In the genomic region with DNA sequence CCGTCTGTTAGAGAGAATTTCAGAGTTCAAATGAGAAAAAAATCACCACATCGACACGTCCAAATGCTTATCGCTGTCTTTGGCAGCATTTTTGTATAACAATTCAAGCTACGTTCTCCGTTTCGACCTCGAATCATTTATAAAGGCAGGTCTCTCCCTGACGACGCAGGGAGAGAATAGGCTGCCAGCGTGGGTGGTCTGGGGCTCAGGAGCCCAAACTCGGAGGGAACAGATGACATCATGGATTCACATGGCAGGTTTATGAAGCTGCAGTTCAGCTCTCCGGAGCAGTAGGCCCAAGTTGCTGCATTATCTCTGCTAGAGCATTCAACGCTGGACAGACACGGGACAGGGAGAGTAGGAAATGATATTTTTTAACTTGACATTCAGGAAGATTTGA, we compare ENCODE assay signal across 15 cellular contexts.
A peak's percentile ranks its signal among the peaks of the same experiment; 100 is the strongest.
DNase-seq lines count a peak whose midpoint lies in the region; ATAC-seq, FAIRE-seq and TF ChIP-seq lines count a peak whose summit lies in the region.
"Had no signal": no experiment of that assay in that cellular context is flagged by ENCODE, and none has a peak within 500 bp of the region (broad histone marks: within the 10 kb centered on the region; RNA-seq: fewer than 3 reads in every experiment).

No MANE protein-coding gene starts in this region.

- intact Hi-C loops in HepG2 (cut with micrococcal nuclease; ENCODE audit: unreplicated experiment), result no loop called here
- intact Hi-C loops in right lobe of liver (cut with DNase I), result no loop called here
- intact Hi-C loops in left ventricle myocardium superior (cut with micrococcal nuclease), result no loop called here
- intact Hi-C loops in psoas muscle (cut with DNase I), result loop anchor here in 1 of 2 donors (10.0 kb wide), 1 partner anchor 63 kb away; no protein-coding TSS in a partner anchor

- TF ChIP-seq EP300 in HepG2 (IDR thresholded peaks at IDR 0.05; ENCODE audit: low read depth in 2 of 2, low read length in 2 of 2) (no peak), HepG2 (CRISPR knock-in tag; IDR thresholded peaks at IDR 0.05; ENCODE audit: borderline replicate concordance) (no peak)

- ATAC-seq in HepG2 (no peak), right lobe of liver (no peak), left ventricle myocardium superior (peak; percentile 69), HG03469 (IDR thresholded peaks at IDR 0.05; ENCODE audit: unreplicated experiment) (no peak), psoas muscle (no peak)
- ATAC-seq: activated naive CD4-positive, alpha-beta T cell treated with anti-CD3 and anti-CD28 coated beads, Interleukin-2, amount 50 U/mL, for 72 hours had no signal

- no peak for TF ChIP-seq POLR2A in HepG2 (IDR thresholded peaks at IDR 0.05; ENCODE audit: insufficient read depth in 1 of 2, low read depth in 2 of 2, low read length in 2 of 2)
- TF ChIP-seq POLR2A in right lobe of liver (IDR thresholded peaks at IDR 0.05), result no peak

- no peak overlapping the region for H3K9ac ChIP-seq in HepG2 (ENCODE audit: insufficient read depth, low read depth, low read length)

- no peak for DNase-seq in HepG2 (ENCODE audit: low spot score)
- DNase-seq in right lobe of liver, result no peak
- DNase-seq in left ventricle myocardium superior, result peak; percentile 35
- DNase-seq in EL, result no peak
- DNase-seq in psoas muscle, result no peak
- DNase-seq in hippocampal formation (lab: John Stamatoyannopoulos, UW), result no peak
- DNase-seq: activated CD4-positive, alpha-beta T cell treated with anti-CD3 and anti-CD28 coated beads for 1 hour; CD4-positive, alpha-beta memory T cell; NCI-H2029; NCI-H524 treated with DMSO at 0.1 percent for 48 hours; Peyer's patch had no signal

- WGBS in HepG2 (ENCODE audit: low lambda C conversion rate), result 33% methylated on average over 13 of the region's 15 CpGs
- 61% methylated on average over 15 of the region's 15 CpGs for WGBS in right lobe of liver (ENCODE audit: insufficient coverage, low coverage, low lambda C conversion rate, missing lambda C conversion rate)
- 26 to 44% (median 33%) methylated on average over 15 of the region's 15 CpGs for WGBS in psoas muscle, 3 donors

- H3K27me3 ChIP-seq in HepG2 (ENCODE audit: control insufficient read depth in 1 of 2, insufficient read depth in 2 of 2, low read length in 2 of 2) (peaks cover 1 to 7% of the 10 kb centered on the region in 2 experiments; a peak in 2 of 5 replicates), right lobe of liver (no peaks in the 10 kb centered on the region), neuron (ENCODE audit: insufficient read depth, low read length) (no peaks in the 10 kb centered on the region), psoas muscle (ENCODE audit: insufficient read depth in 3 of 3, low read length in 2 of 3) (no peaks in the 10 kb centered on the region)
- H3K27me3 ChIP-seq: Peyer's patch had no signal

- H3K36me3 ChIP-seq in HepG2 (replicated peaks in 1 of 2; ENCODE audit: control insufficient read depth in 1 of 2, insufficient read depth in 2 of 2, low read length in 2 of 2), result no peaks in the 10 kb centered on the region
- H3K36me3 ChIP-seq in right lobe of liver, result no peaks in the 10 kb centered on the region
- H3K36me3 ChIP-seq in neuron (ENCODE audit: insufficient read depth, low read length), result no peaks in the 10 kb centered on the region
- H3K36me3 ChIP-seq in psoas muscle (ENCODE audit: insufficient read depth in 1 of 2, low read depth in 1 of 2), result no peaks in the 10 kb centered on the region
- H3K36me3 ChIP-seq: Peyer's patch had no signal

- no peak for TF ChIP-seq CTCF in HepG2 (CRISPR knock-in tag; IDR thresholded peaks at IDR 0.05)
- no peak for TF ChIP-seq CTCF in right lobe of liver (IDR thresholded peaks at IDR 0.05)
- no peak for TF ChIP-seq CTCF in psoas muscle (IDR thresholded peaks at IDR 0.05)

- no peak overlapping the region for H3K27ac ChIP-seq in HepG2 (ENCODE audit: extremely low read length, insufficient read depth, low read length)
- no peak overlapping the region for H3K27ac ChIP-seq in right lobe of liver
- H3K27ac ChIP-seq in psoas muscle, result no peak overlapping the region
- H3K27ac ChIP-seq: Peyer's patch had no signal

- in situ Hi-C loops in HepG2 (cut with HindIII; ENCODE audit: extremely low pct_ligation_motif_present, low pct_unique_long_range_greater_than_20kb), result no loop called here

- H3K79me2 ChIP-seq in HepG2 (ENCODE audit: insufficient read depth, low read length), result no peaks in the 10 kb centered on the region

- BruUV-seq in HepG2 (replicated peaks; lab: Mats Ljungman, UMichigan), result no TSS peak

- no peak for TF ChIP-seq RAD21 in HepG2 (CRISPR knock-in tag; IDR thresholded peaks at IDR 0.05)

- H3K4me1 ChIP-seq in HepG2 (ENCODE audit: insufficient read depth, low read length), result no peaks in the 10 kb centered on the region
- no peaks in the 10 kb centered on the region for H3K4me1 ChIP-seq in right lobe of liver
- peaks cover 20% of the 10 kb centered on the region for H3K4me1 ChIP-seq in neuron (ENCODE audit: insufficient read depth, low read length)
- no peaks in the 10 kb centered on the region for H3K4me1 ChIP-seq in psoas muscle
- H3K4me1 ChIP-seq: Peyer's patch had no signal

- no peaks in the 10 kb centered on the region for H4K20me1 ChIP-seq in HepG2 (ENCODE audit: insufficient read depth, low read length)

- H3K9me3 ChIP-seq in HepG2 (ENCODE audit: low read length) (no peaks in the 10 kb centered on the region), right lobe of liver (no peaks in the 10 kb centered on the region), neuron (ENCODE audit: low read length) (no peaks in the 10 kb centered on the region), psoas muscle (no peaks in the 10 kb centered on the region)
- H3K9me3 ChIP-seq: Peyer's patch had no signal

- H3K4me3 ChIP-seq in HepG2 (replicated peaks in 1 of 3; ENCODE audit: insufficient read depth in 1 of 3, low read depth in 2 of 3, low read length in 3 of 3) (no peak overlapping the region), right lobe of liver (no peak overlapping the region), neuron (ENCODE audit: low read length) (peak overlapping the region; percentile 30), psoas muscle (no peak overlapping the region)
- H3K4me3 ChIP-seq: Peyer's patch had no signal

- CTCF ChIA-PET in HepG2 (lab: Yijun Ruan, JAX; ENCODE audit: low intra/inter-chr PET ratio, low total read pairs), result no interaction called here

- POLR2A ChIA-PET in HepG2 (lab: Yijun Ruan, JAX), result no interaction called here

- no peak overlapping the region for H3K4me2 ChIP-seq in HepG2 (ENCODE audit: low read depth, low read length)

- H2AFZ ChIP-seq in HepG2 (ENCODE audit: low read length) (no peak overlapping the region), neuron (ENCODE audit: low read depth, low read length) (peak overlapping the region; percentile 59)

- FAIRE-seq in HepG2 (lab: Jason Lieb, UNC), result no peak
- FAIRE-seq: A204.1 had no signal

TF ChIP-seq in HepG2, 621 proteins besides CTCF, POLR2A, EP300 and RAD21:
- TF ChIP-seq MAFK (conservative IDR thresholded peaks at IDR 0.05 in 1 of 2, IDR thresholded peaks at IDR 0.05 in 1 of 2; ENCODE audit: low read length in 2 of 2) (no peak), ZNF280D (CRISPR knock-in tag; IDR thresholded peaks at IDR 0.05) (no peak), ATF7 (IDR thresholded peaks at IDR 0.05) (peak; percentile 27; the same call in 1 of the 2 replicates), ATF7 (CRISPR knock-in tag; IDR thresholded peaks at IDR 0.05) (no peak)
